In the genomic region with DNA sequence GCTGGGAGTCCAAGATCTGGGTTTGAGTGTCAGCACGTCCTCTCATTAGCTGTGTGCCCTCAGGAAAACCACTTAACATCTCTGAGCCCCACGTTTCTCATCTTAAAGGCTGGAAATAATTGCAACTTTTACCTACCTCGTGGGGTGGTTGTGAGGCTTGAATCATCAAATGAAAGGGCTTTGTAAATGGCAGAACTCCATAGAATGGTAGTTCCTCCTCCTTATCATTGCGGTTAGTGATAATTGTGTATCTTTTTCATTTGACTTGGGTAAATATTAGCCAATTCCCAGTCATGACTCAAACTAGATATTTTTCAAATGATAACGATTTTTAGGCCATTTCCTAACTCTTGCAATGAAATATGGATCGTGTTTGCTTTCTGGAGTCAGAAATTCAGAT, we compare ENCODE assay signal across 24 cellular contexts.
DNase-seq lines count a peak whose midpoint lies in the region; ATAC-seq and TF ChIP-seq lines count a peak whose summit lies in the region.
"Had no signal": no experiment of that assay in that cellular context is flagged by ENCODE, and none has a peak within 500 bp of the region (broad histone marks: within the 10 kb centered on the region; RNA-seq: fewer than 3 reads in every experiment).

No MANE protein-coding gene starts in this region.

- CTCF ChIA-PET in Calu3 (lab: Charles Lee), result interaction anchor here (0.8 kb wide), 1 partner anchor 8 kb away, joined by 3 read pairs; no protein-coding TSS in a partner anchor
- CTCF ChIA-PET in PC-3 (lab: Charles Lee), result no interaction called here

- H3K4me3 Mint-ChIP-seq in Calu3 (ENCODE audit: low read depth, unreplicated experiment), result no peak overlapping the region
- H3K4me3 Mint-ChIP-seq: activated naive CD4-positive, alpha-beta T cell treated with anti-CD3 and anti-CD28 coated beads for 36 hours; CD8-positive, alpha-beta T cell; HFFc6 had no signal

- peaks cover 44% of the 10 kb centered on the region for H3K27me3 Mint-ChIP-seq in Calu3 (ENCODE audit: unreplicated experiment)

- H3K4me1 ChIP-seq in PC-3 (ENCODE audit: insufficient read depth, low read length) (peaks cover 23% of the 10 kb centered on the region), fibroblast of lung (ENCODE audit: control insufficient read depth, extremely low read depth, insufficient read depth, low read length) (no peaks in the 10 kb centered on the region)

- DNase-seq in Calu3, result peak; percentile 23
- DNase-seq in PC-3, result peak; percentile 78
- peak; percentile 15 to 52 for DNase-seq in fibroblast of lung (ENCODE audit: low read depth in 2 of 2)
- DNase-seq in omental fat pad (ENCODE audit: low spot score), result no peak
- no peak for DNase-seq in hypothalamus (lab: John Stamatoyannopoulos, UW)
- no peak for DNase-seq in NCI-H146 (lab: John Stamatoyannopoulos, UW)
- DNase-seq: activated CD4-positive, alpha-beta T cell treated with anti-CD3 and anti-CD28 coated beads for 48 hours; activated naive CD4-positive, alpha-beta T cell treated with anti-CD3 and anti-CD28 coated beads for 36 hours; activated T-cell treated with anti-CD3 and anti-CD28 coated beads, Interleukin-2, amount 50 U/mL, for 48 hours; aorta; CD8-positive, alpha-beta T cell; central memory CD4-positive, alpha-beta T cell; DMS153; foreskin melanocyte; HFFc6; islet precursor cell; left ventricle myocardium superior; MV-4-11; NCI-H1694; NCI-H524 treated with DMSO at 0.1 percent for 48 hours; sigmoid colon; stomach had no signal

- no peak overlapping the region for H3K9ac ChIP-seq in PC-3 (ENCODE audit: low read length)
- H3K9ac ChIP-seq in fibroblast of lung (ENCODE audit: insufficient read depth, low read length), result no peak overlapping the region

- H3K4me2 ChIP-seq in PC-3 (ENCODE audit: low read length) (peak overlapping the region; percentile 29), fibroblast of lung (ENCODE audit: extremely low read depth, insufficient read depth, low read length) (no peak overlapping the region)

- no peaks in the 10 kb centered on the region for H3K9me3 Mint-ChIP-seq in Calu3 (ENCODE audit: low read depth, unreplicated experiment)
- H3K9me3 Mint-ChIP-seq: activated naive CD4-positive, alpha-beta T cell treated with anti-CD3 and anti-CD28 coated beads for 36 hours; CD8-positive, alpha-beta T cell; HFFc6 had no signal

- H3K36me3 ChIP-seq in PC-3 (ENCODE audit: low read depth, low read length), result no peaks in the 10 kb centered on the region
- no peaks in the 10 kb centered on the region for H3K36me3 ChIP-seq in fibroblast of lung (ENCODE audit: control insufficient read depth, insufficient read depth, low read length)
- H3K36me3 ChIP-seq: sigmoid colon, stomach, tibial nerve had no signal

- H3K9me3 ChIP-seq in PC-3 (ENCODE audit: low read length) (no peaks in the 10 kb centered on the region), fibroblast of lung (ENCODE audit: control insufficient read depth, insufficient read depth, low read depth, low read length) (no peaks in the 10 kb centered on the region)
- H3K9me3 ChIP-seq: sigmoid colon, stomach, tibial nerve had no signal

- ATAC-seq in PC-3 (peak; percentile 66), omental fat pad (ENCODE audit: low FRiP score) (peak; percentile 18), GM19023 (IDR thresholded peaks at IDR 0.05; ENCODE audit: unreplicated experiment) (no peak)
- ATAC-seq: CD8-positive, alpha-beta T cell; left ventricle myocardium superior had no signal

- H4K20me1 ChIP-seq in PC-3 (ENCODE audit: low read length), result no peaks in the 10 kb centered on the region
- H4K20me1 ChIP-seq in fibroblast of lung (ENCODE audit: control insufficient read depth, extremely low read depth, insufficient read depth, low read length), result no peaks in the 10 kb centered on the region

- BruUV-seq in Calu3 (replicated peaks; lab: Mats Ljungman, UMichigan), result no TSS peak
- BruUV-seq in PC-3 (replicated peaks; lab: Mats Ljungman, UMichigan), result no TSS peak

- TF ChIP-seq CTCF in Calu3 (IDR thresholded peaks at IDR 0.05; ENCODE audit: unreplicated experiment) (no peak), PC-3 (conservative IDR thresholded peaks at IDR 0.05; ENCODE audit: low read depth, low read length) (no peak), fibroblast of lung (conservative IDR thresholded peaks at IDR 0.05 in 1 of 2, IDR thresholded peaks at IDR 0.05 in 1 of 2; ENCODE audit: low read depth in 1 of 2, low read length in 2 of 2) (no peak), omental fat pad (IDR thresholded peaks at IDR 0.05) (no peak)

- H3K27ac Mint-ChIP-seq in Calu3 (ENCODE audit: unreplicated experiment), result peak overlapping the region; percentile 7
- H3K27ac Mint-ChIP-seq: activated naive CD4-positive, alpha-beta T cell treated with anti-CD3 and anti-CD28 coated beads for 36 hours; CD8-positive, alpha-beta T cell; HFFc6 had no signal

- H3K27me3 ChIP-seq in PC-3 (ENCODE audit: low read length), result no peaks in the 10 kb centered on the region
- H3K27me3 ChIP-seq in fibroblast of lung (ENCODE audit: control insufficient read depth, insufficient read depth, low read length), result no peaks in the 10 kb centered on the region
- H3K27me3 ChIP-seq: sigmoid colon, stomach, tibial nerve had no signal

- intact Hi-C loops in Calu3 (cut with micrococcal nuclease; ENCODE audit: unreplicated experiment) (no loop called here), PC-3 (cut with micrococcal nuclease) (loop anchor here (5.0 kb wide), 2 partner anchors 215 to 280 kb away; no protein-coding TSS in a partner anchor)

- H3K79me2 ChIP-seq in PC-3 (ENCODE audit: low read length), result no peaks in the 10 kb centered on the region
- no peaks in the 10 kb centered on the region for H3K79me2 ChIP-seq in fibroblast of lung (ENCODE audit: control insufficient read depth, insufficient read depth, low read length)

- no peaks in the 10 kb centered on the region for H3K9me2 ChIP-seq in PC-3 (replicated peaks; ENCODE audit: low read length)

- H2AFZ ChIP-seq in PC-3 (ENCODE audit: low read length) (no peak overlapping the region), fibroblast of lung (ENCODE audit: low read length) (no peak overlapping the region)

- H3F3A ChIP-seq in PC-3 (ENCODE audit: low read length, unreplicated experiment), result no peaks in the 10 kb centered on the region

- POLR2A ChIA-PET in PC-3 (lab: Charles Lee; ENCODE audit: unreplicated experiment), result interaction anchor here (0.7 kb wide), 1 partner anchor 73 kb away, joined by 3 read pairs; no protein-coding TSS in a partner anchor

- H3K36me3 Mint-ChIP-seq in Calu3 (ENCODE audit: insufficient read depth, unreplicated experiment), result no peaks in the 10 kb centered on the region

- H3K27ac ChIP-seq in PC-3 (ENCODE audit: low read length), result 0 out of 2 replicates have a peak overlapping the region, but pooled peaks have one; percentile 3
- H3K27ac ChIP-seq in fibroblast of lung (ENCODE audit: insufficient read depth, low read length), result no peak overlapping the region
- H3K27ac ChIP-seq: sigmoid colon, tibial nerve had no signal

- peaks cover 14% of the 10 kb centered on the region for H3K4me1 Mint-ChIP-seq in Calu3 (ENCODE audit: low read depth, unreplicated experiment)

- no peak overlapping the region for H3K4me3 ChIP-seq in PC-3 (ENCODE audit: low read length)
- no peak overlapping the region for H3K4me3 ChIP-seq in fibroblast of lung (replicated peaks in 1 of 4; ENCODE audit: control extremely low read depth in 1 of 4, insufficient read depth in 1 of 4, low read depth in 3 of 4, low read length in 4 of 4)
- H3K4me3 ChIP-seq: sigmoid colon, stomach, tibial nerve had no signal

Comparison
In these comparisons a context has a peak if more than half of its experiments do, and no peak if none do; other contexts are left out.
1. DNase-seq: peak in Calu3 (single experiment), PC-3 (single experiment) and fibroblast of lung (2 of 2); none in omental fat pad (single experiment), hypothalamus (0 of 51) and NCI-H146 (single experiment).